ENCODE assay signal across 10 cellular contexts in the genomic region with DNA sequence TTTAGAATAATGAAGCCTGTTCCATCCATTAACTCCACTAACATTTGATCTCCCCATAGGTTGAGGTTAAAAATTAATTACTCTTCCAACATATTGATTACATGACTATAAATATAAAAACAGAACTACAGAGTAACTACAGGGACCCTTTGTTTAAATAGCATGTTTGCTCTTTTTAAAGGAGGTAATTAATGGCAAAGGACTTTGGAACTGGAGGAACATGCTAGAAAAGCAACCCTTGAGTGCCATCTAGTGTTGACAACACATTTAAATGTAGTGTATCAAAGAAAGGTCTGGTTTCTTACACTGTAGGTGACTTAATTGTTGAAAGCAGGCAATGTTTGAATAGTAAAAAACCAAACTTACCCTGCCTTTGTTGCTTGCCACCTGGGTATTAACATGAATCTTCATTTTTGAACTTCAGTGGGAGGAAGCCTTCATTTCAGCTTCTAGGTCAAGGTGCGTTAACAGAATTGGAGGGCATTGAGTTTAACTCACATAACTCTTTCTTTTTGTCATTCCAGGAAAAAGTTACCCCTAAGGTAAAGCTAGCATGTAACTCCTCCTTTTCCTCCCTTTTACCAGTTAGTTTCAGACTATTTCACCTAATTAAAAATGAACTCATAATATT. TPM values are rescaled to one million over a fixed set of nuclear protein-coding genes. Genes with fewer than 3 reads are reported as not detected.
A peak's percentile ranks its signal among the peaks of the same experiment; 100 is the strongest.
DNase-seq lines count a peak whose midpoint lies in the region; ATAC-seq and TF ChIP-seq lines count a peak whose summit lies in the region.
"Had no signal": no experiment of that assay in that cellular context is flagged by ENCODE, and none has a peak within 500 bp of the region (broad histone marks: within the 10 kb centered on the region; RNA-seq: fewer than 3 reads in every experiment).

No MANE protein-coding gene starts in this region.

- no peaks in the 10 kb centered on the region for H3K27me3 Mint-ChIP-seq in H9 (ENCODE audit: low read depth)
- peaks cover 0 to 22% (median 4%) of the 10 kb centered on the region in 5 donors for H3K27me3 Mint-ChIP-seq in naive thymus-derived CD4-positive, alpha-beta T cell
- H3K27me3 Mint-ChIP-seq: activated naive CD4-positive, alpha-beta T cell treated with anti-CD3 and anti-CD28 coated beads, Interleukin-2, amount 50 U/mL, for 24 hours had no signal

- ATAC-seq in naive thymus-derived CD4-positive, alpha-beta T cell, result peak; percentile 69
- ATAC-seq in GM19351 (IDR thresholded peaks at IDR 0.05; ENCODE audit: unreplicated experiment), result no peak

- no peak overlapping the region for H4K5ac ChIP-seq in H9 (ENCODE audit: insufficient read length, low read depth, low read length)

- H3K4me3 Mint-ChIP-seq in H9, result no peak overlapping the region
- H3K4me3 Mint-ChIP-seq in naive thymus-derived CD4-positive, alpha-beta T cell, result no peak overlapping the region
- H3K4me3 Mint-ChIP-seq: activated naive CD4-positive, alpha-beta T cell treated with anti-CD3 and anti-CD28 coated beads, Interleukin-2, amount 50 U/mL, for 24 hours; stimulated activated naive CD8-positive, alpha-beta T cell treated with anti-CD3 and anti-CD28 coated beads, Interleukin-15, Interleukin-2, amounts not matched to agents 100 ng/mL and 50 ng/mL, for 24 hours had no signal

- H4K91ac ChIP-seq in H9 (ENCODE audit: insufficient read length, low read depth, low read length), result no peak overlapping the region

- no CpG with 5 or more reads among the region's 1 CpG for WGBS in H9 (ENCODE audit: extremely low coverage, insufficient read length, low lambda C conversion rate)

- intact Hi-C loops in naive thymus-derived CD4-positive, alpha-beta T cell (cut with micrococcal nuclease), result loop anchor here (1.0 to 5.0 kb wide), 8 partner anchors 131 to 671 kb away; no protein-coding TSS in a partner anchor

- no peaks in the 10 kb centered on the region for H3K9me3 Mint-ChIP-seq in H9
- no peaks in the 10 kb centered on the region for H3K9me3 Mint-ChIP-seq in naive thymus-derived CD4-positive, alpha-beta T cell
- H3K9me3 Mint-ChIP-seq: activated naive CD4-positive, alpha-beta T cell treated with anti-CD3 and anti-CD28 coated beads, Interleukin-2, amount 50 U/mL, for 24 hours; stimulated activated naive CD8-positive, alpha-beta T cell treated with anti-CD3 and anti-CD28 coated beads, Interleukin-15, Interleukin-2, amounts not matched to agents 100 ng/mL and 50 ng/mL, for 24 hours had no signal

- H2BK12ac ChIP-seq in H9 (ENCODE audit: insufficient read length, low read depth, low read length), result no peak overlapping the region

- TF ChIP-seq CTCF in H9 (conservative IDR thresholded peaks at IDR 0.05), result peak; percentile 84

- DNase-seq in GM03348 (ENCODE audit: low spot score) (peak; percentile 65), H9 (no peak), NCI-H1417 (lab: John Stamatoyannopoulos, UW) (peak; percentile 73 to 94 (median 79)), SKM-1 treated with dmso at 0.1 percent for 144 hours (lab: John Stamatoyannopoulos, UW; ENCODE audit: unreplicated experiment) (peak; percentile 62), fibroblast of gingiva (ENCODE audit: low read depth) (peak; percentile 56), T-helper 9 cell (no peak)
- peak in 6 of 9 donors; percentile 14 to 34 (median 23) for DNase-seq in naive thymus-derived CD4-positive, alpha-beta T cell

- no peak overlapping the region for H2AK5ac ChIP-seq in H9 (ENCODE audit: insufficient read length, low read length)

- H3K23ac ChIP-seq in H9 (ENCODE audit: insufficient read length, low read depth, low read length), result no peak overlapping the region

- H3K56ac ChIP-seq in H9 (ENCODE audit: insufficient read length, low read depth, low read length), result no peak overlapping the region

- H3T11ph ChIP-seq in H9 (ENCODE audit: low read length), result no peak overlapping the region

- H3K79me2 ChIP-seq in H9 (ENCODE audit: insufficient read depth, low read length), result no peaks in the 10 kb centered on the region

- H3K36me3 Mint-ChIP-seq in H9 (ENCODE audit: insufficient read depth in 1 of 3, low read depth in 3 of 3), result no peaks in the 10 kb centered on the region
- H3K36me3 Mint-ChIP-seq in naive thymus-derived CD4-positive, alpha-beta T cell, result no peaks in the 10 kb centered on the region
- H3K36me3 Mint-ChIP-seq: activated naive CD4-positive, alpha-beta T cell treated with anti-CD3 and anti-CD28 coated beads, Interleukin-2, amount 50 U/mL, for 24 hours had no signal

- H4K8ac ChIP-seq in H9 (replicated peaks; ENCODE audit: insufficient read length, low read depth, low read length), result no peak overlapping the region

- H3K4me3 ChIP-seq in naive thymus-derived CD4-positive, alpha-beta T cell (ENCODE audit: low read length), result no peak overlapping the region

- H3K14ac ChIP-seq in H9 (ENCODE audit: insufficient read depth, low read length), result no peak overlapping the region

- H3K4me1 ChIP-seq in H9 (ENCODE audit: insufficient read depth, low read length), result no peaks in the 10 kb centered on the region
- H3K4me1 ChIP-seq in naive thymus-derived CD4-positive, alpha-beta T cell (ENCODE audit: control insufficient read depth in 2 of 2, insufficient read depth in 2 of 2, low read length in 2 of 2), result no peaks in the 10 kb centered on the region

- no peak overlapping the region for H3K9ac ChIP-seq in H9 (ENCODE audit: extremely low read depth, insufficient read length, low read length)

- POLR2A ChIA-PET in naive thymus-derived CD4-positive, alpha-beta T cell (lab: Charles Lee), result no interaction called here

- no peak overlapping the region for H3K4ac ChIP-seq in H9 (ENCODE audit: low read depth, low read length)

- no peaks in the 10 kb centered on the region for H3K79me1 ChIP-seq in H9 (ENCODE audit: insufficient read depth, low read depth, low read length, poor library complexity, severe bottlenecking)

- H3K4me2 ChIP-seq in H9 (ENCODE audit: insufficient read depth, insufficient read length, low read length), result no peak overlapping the region

- no peaks in the 10 kb centered on the region for H3K36me3 ChIP-seq in naive thymus-derived CD4-positive, alpha-beta T cell (ENCODE audit: control insufficient read depth in 2 of 3, insufficient read depth in 3 of 3, low read length in 3 of 3)

- H2BK20ac ChIP-seq in H9 (ENCODE audit: low read depth, low read length, poor library complexity, severe bottlenecking), result no peak overlapping the region

- H4K20me1 ChIP-seq in H9 (ENCODE audit: control insufficient read depth, insufficient read depth, insufficient read length), result no peaks in the 10 kb centered on the region

- H3K27me3 ChIP-seq in H9 (ENCODE audit: insufficient read depth, low read length), result no peaks in the 10 kb centered on the region
- no peaks in the 10 kb centered on the region for H3K27me3 ChIP-seq in naive thymus-derived CD4-positive, alpha-beta T cell (ENCODE audit: control insufficient read depth in 2 of 2, insufficient read depth in 2 of 2, low read length in 2 of 2)

- H3K27ac ChIP-seq in H9 (ENCODE audit: insufficient read length, low read depth, low read length), result no peak overlapping the region
- H3K27ac ChIP-seq in naive thymus-derived CD4-positive, alpha-beta T cell (ENCODE audit: low read depth, low read length), result no peak overlapping the region

- CTCF ChIA-PET in naive thymus-derived CD4-positive, alpha-beta T cell (lab: Charles Lee), result interaction anchor here (0.9 to 1.0 kb wide), 2 partner anchors 219 to 639 kb away, joined by 3 to 4 read pairs; no protein-coding TSS in a partner anchor

- H3K18ac ChIP-seq in H9 (ENCODE audit: insufficient read length, low read depth, low read length), result no peak overlapping the region

- no peaks in the 10 kb centered on the region for H3K9me3 ChIP-seq in H9 (ENCODE audit: control insufficient read depth, low read depth, low read length)
- H3K9me3 ChIP-seq in naive thymus-derived CD4-positive, alpha-beta T cell (ENCODE audit: control insufficient read depth in 2 of 3, low read length in 3 of 3), result no peaks in the 10 kb centered on the region

- H3K4me1 Mint-ChIP-seq in H9, result peaks cover 12 to 21% of the 10 kb centered on the region in 2 experiments
- H3K4me1 Mint-ChIP-seq in naive thymus-derived CD4-positive, alpha-beta T cell, result no peaks in the 10 kb centered on the region
- H3K4me1 Mint-ChIP-seq: activated naive CD4-positive, alpha-beta T cell treated with anti-CD3 and anti-CD28 coated beads, Interleukin-2, amount 50 U/mL, for 24 hours had no signal

- no peak overlapping the region for H2BK15ac ChIP-seq in H9 (ENCODE audit: low read depth, low read length)

- H3K27ac Mint-ChIP-seq in H9, result no peak overlapping the region
- no peak overlapping the region for H3K27ac Mint-ChIP-seq in naive thymus-derived CD4-positive, alpha-beta T cell
- H3K27ac Mint-ChIP-seq: activated naive CD4-positive, alpha-beta T cell treated with anti-CD3 and anti-CD28 coated beads, Interleukin-2, amount 50 U/mL, for 24 hours; stimulated activated naive CD8-positive, alpha-beta T cell treated with anti-CD3 and anti-CD28 coated beads, Interleukin-15, Interleukin-2, amounts not matched to agents 100 ng/mL and 50 ng/mL, for 24 hours had no signal

- no peak overlapping the region for H2BK120ac ChIP-seq in H9 (ENCODE audit: low read depth, low read length, poor library complexity, severe bottlenecking)

- no peaks in the 10 kb centered on the region for H3K23me2 ChIP-seq in H9 (ENCODE audit: insufficient read length, low read depth, low read length, poor library complexity, severe bottlenecking)

- H2BK5ac ChIP-seq in H9 (ENCODE audit: insufficient read length, low read length), result no peak overlapping the region

- no peak overlapping the region for H2AFZ ChIP-seq in H9 (ENCODE audit: low read length)

RNA-seq across cellular contexts. Expression of gene CAPZA2, which starts 52.6 kb away (rescaled TPM):
- 131 and 132 TPM in 2 replicates for total RNA-seq in H9 (2021)
- total RNA-seq in naive thymus-derived CD4-positive, alpha-beta T cell, result 100 to 1,000 TPM in 3 of 5 experiments, 10 to 100 TPM in 2; 86.2 to 129 (median 111) TPM
- 100 to 1,000 TPM; 187 to 191 TPM for polyA plus RNA-seq in naive thymus-derived CD4-positive, alpha-beta T cell

Comparison
In these comparisons a context has a peak if more than half of its experiments do, and no peak if none do; other contexts are left out.
1. DNase-seq: peak in GM03348 (single experiment), NCI-H1417 (3 of 3), SKM-1 treated with dmso at 0.1 percent for 144 hours (single experiment), fibroblast of gingiva (single experiment) and naive thymus-derived CD4-positive, alpha-beta T cell (6 of 9); none in H9 (single experiment) and T-helper 9 cell (single experiment).